Comparison of ENCODE assay signal across 13 cellular contexts in the genomic region with DNA sequence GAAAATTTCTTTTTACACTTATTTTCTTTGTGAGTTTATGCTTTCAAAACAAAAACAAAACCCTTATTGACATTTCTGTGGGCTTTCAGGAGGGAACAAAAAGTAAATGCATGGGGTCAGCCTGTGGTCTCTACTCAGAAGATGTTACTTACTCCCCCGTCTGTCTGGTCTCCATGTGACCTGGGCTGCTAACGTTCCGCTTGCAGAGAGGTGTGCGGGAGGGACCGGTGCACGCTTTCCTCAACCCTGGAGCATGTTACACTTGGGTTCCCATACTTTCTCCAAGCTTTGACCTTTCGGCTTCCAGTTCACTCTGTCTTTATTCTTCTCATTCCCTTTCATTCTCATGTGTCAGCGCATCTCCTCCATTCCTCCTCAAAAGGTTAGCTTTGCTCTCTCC. TPM values are rescaled to one million over a fixed set of nuclear protein-coding genes. Genes with fewer than 3 reads are reported as not detected.
DNase-seq lines count a peak whose midpoint lies in the region; ATAC-seq and TF ChIP-seq lines count a peak whose summit lies in the region.
"Had no signal": no experiment of that assay in that cellular context is flagged by ENCODE, and none has a peak within 500 bp of the region (broad histone marks: within the 10 kb centered on the region; RNA-seq: fewer than 3 reads in every experiment).

No MANE protein-coding gene starts in this region.

- H3K9me3 ChIP-seq in CD8-positive, alpha-beta memory T cell (ENCODE audit: low read length) = no peaks in the 10 kb centered on the region
- no peaks in the 10 kb centered on the region for H3K9me3 ChIP-seq in T-helper 17 cell (ENCODE audit: control insufficient read depth, low read length, poor library complexity, severe bottlenecking)
- H3K9me3 ChIP-seq in mammary epithelial cell (replicated peaks; ENCODE audit: insufficient read depth, low read length) = no peaks in the 10 kb centered on the region
- H3K9me3 ChIP-seq: BLaER1 treated with 17β-estradiol and CSF1 and Interleukin-3, amounts not matched to agents 10 nM and 100 nM; heart left ventricle; sigmoid colon had no signal

- no TSS peak for BruUV-seq in mammary epithelial cell (replicated peaks; lab: Mats Ljungman, UMichigan)

- H3K27me3 ChIP-seq in CD8-positive, alpha-beta memory T cell (ENCODE audit: insufficient read depth, low read length, poor library complexity, severe bottlenecking) = no peaks in the 10 kb centered on the region
- no peaks in the 10 kb centered on the region for H3K27me3 ChIP-seq in mammary epithelial cell (ENCODE audit: insufficient read depth, low read length)
- H3K27me3 ChIP-seq: BLaER1 treated with 17β-estradiol and CSF1 and Interleukin-3, amounts not matched to agents 10 nM and 100 nM; heart left ventricle; sigmoid colon had no signal

- in situ Hi-C loops in mammary epithelial cell (cut with MboI; ENCODE audit: low sequenced_read_pairs in 2 of 2) = no loop called here

- peak; percentile 38 for ATAC-seq in GM18909 (IDR thresholded peaks at IDR 0.05; ENCODE audit: poor library complexity, unreplicated experiment)
- ATAC-seq in HG02642 (IDR thresholded peaks at IDR 0.05; ENCODE audit: poor library complexity, unreplicated experiment) = peak; percentile 37
- no peak for ATAC-seq in T-helper 17 cell
- ATAC-seq: heart left ventricle had no signal

- peaks cover 17 to 91% (median 42%) of the 10 kb centered on the region in 3 donors for H3K36me3 Mint-ChIP-seq in CD8-positive, alpha-beta memory T cell
- H3K36me3 Mint-ChIP-seq in T-helper 17 cell (ENCODE audit: low read depth) (peaks cover 24% of the 10 kb centered on the region), osteocyte (ENCODE audit: unreplicated experiment) (peaks cover 68% of the 10 kb centered on the region)

- dilution Hi-C loops in mammary epithelial cell (cut with HindIII; ENCODE audit: low sequenced_read_pairs) = no loop called here

- CTCF ChIA-PET in CD8-positive, alpha-beta memory T cell (lab: Charles Lee) = no interaction called here
- CTCF ChIA-PET in mammary epithelial cell (lab: Charles Lee; ENCODE audit: low non-redundant PET) = no interaction called here

- no peaks in the 10 kb centered on the region for H4K20me1 ChIP-seq in mammary epithelial cell (ENCODE audit: insufficient read depth, low read length)

- peaks cover 26% of the 10 kb centered on the region for H3K36me3 ChIP-seq in CD8-positive, alpha-beta memory T cell (ENCODE audit: insufficient read depth, low read length)
- peaks cover 40% of the 10 kb centered on the region for H3K36me3 ChIP-seq in mammary epithelial cell (ENCODE audit: insufficient read depth, low read length)

- TF ChIP-seq CTCF in osteocyte (IDR thresholded peaks at IDR 0.05) (no peak), mammary epithelial cell (conservative IDR thresholded peaks at IDR 0.05 in 1 of 2, IDR thresholded peaks at IDR 0.05 in 1 of 2; ENCODE audit: extremely low read depth in 1 of 2, insufficient read depth in 1 of 2, low read depth in 1 of 2, low read length in 2 of 2) (no peak)

- no peak overlapping the region for H3K4me2 ChIP-seq in mammary epithelial cell (ENCODE audit: insufficient read depth, low read depth, low read length)
- H3K4me2 ChIP-seq: BLaER1 treated with 17β-estradiol and CSF1 and Interleukin-3, amounts not matched to agents 10 nM and 100 nM had no signal

- H3K4me3 ChIP-seq in CD8-positive, alpha-beta memory T cell (ENCODE audit: low read length) = no peak overlapping the region
- no peak overlapping the region for H3K4me3 ChIP-seq in mammary epithelial cell (replicated peaks in 1 of 3; ENCODE audit: insufficient read depth in 1 of 3, low read depth in 2 of 3, low read length in 3 of 3)
- H3K4me3 ChIP-seq: BLaER1 treated with 17β-estradiol and CSF1 and Interleukin-3, amounts not matched to agents 10 nM and 100 nM; coronary artery; heart left ventricle; sigmoid colon had no signal

- 97% methylated on average over 8 of the region's 8 CpGs for WGBS in mammary epithelial cell (ENCODE audit: low coverage, missing lambda C conversion rate)

- H3K4me1 Mint-ChIP-seq in CD8-positive, alpha-beta memory T cell = peaks cover 21 to 29% (median 23%) of the 10 kb centered on the region in 3 donors
- H3K4me1 Mint-ChIP-seq in T-helper 17 cell (peaks cover 29% of the 10 kb centered on the region), osteocyte (ENCODE audit: unreplicated experiment) (no peaks in the 10 kb centered on the region)

- DNase-seq in CD8-positive, alpha-beta memory T cell = no peak
- DNase-seq in T-helper 17 cell (no peak), osteocyte (ENCODE audit: extremely low spot score, unreplicated experiment) (no peak), mammary epithelial cell (no peak), COLO829 (ENCODE audit: low spot score) (no peak)
- no peak for DNase-seq in activated CD4-positive, CD25-positive, alpha-beta regulatory T cell treated with anti-CD3 and anti-CD28 coated beads, Interleukin-2, amount 50 U/mL, for 72 hours
- DNase-seq: heart left ventricle, NCI-H774, sigmoid colon had no signal

- H3K4me3 Mint-ChIP-seq in CD8-positive, alpha-beta memory T cell = peak overlapping the region in 1 of 7 donors; percentile 14
- H3K4me3 Mint-ChIP-seq in T-helper 17 cell (peak overlapping the region; percentile 76), osteocyte (ENCODE audit: unreplicated experiment) (no peak overlapping the region)

- POLR2A ChIA-PET in CD8-positive, alpha-beta memory T cell (lab: Charles Lee) = no interaction called here

- intact Hi-C loops in mammary epithelial cell (cut with micrococcal nuclease) = no loop called here

- H3K79me2 ChIP-seq in mammary epithelial cell (ENCODE audit: insufficient read depth, low read length) = no peaks in the 10 kb centered on the region

- H3K4me1 ChIP-seq in CD8-positive, alpha-beta memory T cell (ENCODE audit: insufficient read depth, low read length) = peaks cover 12% of the 10 kb centered on the region
- no peaks in the 10 kb centered on the region for H3K4me1 ChIP-seq in mammary epithelial cell (ENCODE audit: insufficient read depth, low read length)
- H3K4me1 ChIP-seq: heart left ventricle, sigmoid colon had no signal

- peak overlapping the region in 7 of 8 donors; percentile 11 to 91 (median 62) for H3K27ac Mint-ChIP-seq in CD8-positive, alpha-beta memory T cell
- H3K27ac Mint-ChIP-seq in T-helper 17 cell = peak overlapping the region; percentile 91
- H3K27ac Mint-ChIP-seq in osteocyte (ENCODE audit: unreplicated experiment) = no peak overlapping the region

- H2AFZ ChIP-seq in mammary epithelial cell (ENCODE audit: low read depth, low read length) = no peak overlapping the region

- H3K9me3 Mint-ChIP-seq in CD8-positive, alpha-beta memory T cell = no peaks in the 10 kb centered on the region
- H3K9me3 Mint-ChIP-seq in osteocyte (ENCODE audit: unreplicated experiment) = no peaks in the 10 kb centered on the region

- H3K27me3 Mint-ChIP-seq in CD8-positive, alpha-beta memory T cell = no peaks in the 10 kb centered on the region
- H3K27me3 Mint-ChIP-seq in T-helper 17 cell (no peaks in the 10 kb centered on the region), osteocyte (ENCODE audit: unreplicated experiment) (no peaks in the 10 kb centered on the region)

- no peak overlapping the region for H3K27ac ChIP-seq in CD8-positive, alpha-beta memory T cell (ENCODE audit: low read depth, low read length)
- no peak overlapping the region for H3K27ac ChIP-seq in mammary epithelial cell (ENCODE audit: insufficient read depth, low read depth, low read length)
- H3K27ac ChIP-seq: BLaER1 treated with 17β-estradiol and CSF1 and Interleukin-3, amounts not matched to agents 10 nM and 100 nM; coronary artery; heart left ventricle; sigmoid colon had no signal

- H3K9ac ChIP-seq in mammary epithelial cell (ENCODE audit: insufficient read depth, low read length) = no peak overlapping the region
- H3K9ac ChIP-seq: BLaER1 treated with 17β-estradiol and CSF1 and Interleukin-3, amounts not matched to agents 10 nM and 100 nM had no signal

RNA-seq across cellular contexts. Expression of gene ZC3H14, which starts 36.5 kb away (rescaled TPM):
- 10 to 100 TPM; 50.3 to 56.4 TPM for total RNA-seq in CD8-positive, alpha-beta memory T cell
- polyA plus RNA-seq in CD8-positive, alpha-beta memory T cell = 49.0 TPM
- 10 to 100 TPM; 34.5 to 41.7 TPM for total RNA-seq in T-helper 17 cell
- total RNA-seq in osteocyte = 63.1 and 68.6 TPM in 2 replicates
- total RNA-seq in mammary epithelial cell = 10 to 100 TPM; 60.7 to 70.3 TPM
- polyA plus RNA-seq in mammary epithelial cell = 79.0 TPM
- polyA minus RNA-seq in mammary epithelial cell = 84.2 TPM

RNA-seq across cellular contexts. Expression of gene PTPN21, which starts 44.5 kb away (rescaled TPM):
- total RNA-seq in CD8-positive, alpha-beta memory T cell = under 1 TPM; 0.28 to 0.53 TPM
- polyA plus RNA-seq in CD8-positive, alpha-beta memory T cell = not detected
- total RNA-seq in T-helper 17 cell = not detected
- total RNA-seq in osteocyte = 30.0 and 33.8 TPM in 2 replicates
- 10 to 100 TPM; 10.0 to 22.8 TPM for total RNA-seq in mammary epithelial cell
- 6.5 TPM for polyA plus RNA-seq in mammary epithelial cell
- 12.2 TPM for polyA minus RNA-seq in mammary epithelial cell

Comparison
In these comparisons a context has a peak if more than half of its experiments do, and no peak if none do; other contexts are left out.
1. RNA of gene PTPN21, which starts 44.5 kb away (total RNA-seq): 30.0 to 33.8 TPM in osteocyte and 10.0 to 22.8 TPM in mammary epithelial cell; 0.28 to 0.53 TPM in CD8-positive, alpha-beta memory T cell and not detected in T-helper 17 cell; every median in the first group is over 4 times any median in the second.